ENCODE assay signal across 16 cellular contexts in the genomic region with DNA sequence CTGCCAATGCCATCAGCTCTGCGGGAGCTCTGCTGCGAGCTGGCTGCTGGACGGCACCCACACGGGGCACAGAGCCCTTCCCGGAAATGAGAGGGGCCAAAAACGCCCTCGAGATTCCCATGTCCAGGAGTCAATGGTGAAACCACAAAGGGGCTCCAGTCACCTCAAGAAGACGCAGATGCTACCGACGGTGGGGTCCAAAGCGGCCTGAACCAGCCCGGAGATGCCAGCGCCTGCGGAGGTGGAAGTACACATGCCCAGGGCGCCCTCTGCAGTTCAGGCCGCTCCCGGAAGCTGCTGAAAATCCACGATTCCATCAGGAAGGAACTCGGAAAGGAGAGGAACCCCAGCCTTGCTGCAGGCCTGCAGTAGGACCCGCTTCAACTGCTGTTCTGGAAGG.
DNase-seq lines count a peak whose midpoint lies in the region; ATAC-seq, FAIRE-seq and TF ChIP-seq lines count a peak whose summit lies in the region.
"Had no signal": no experiment of that assay in that cellular context is flagged by ENCODE, and none has a peak within 500 bp of the region (broad histone marks: within the 10 kb centered on the region; RNA-seq: fewer than 3 reads in every experiment).

No MANE protein-coding gene starts in this region.

- no peak for DNase-seq in DND-41
- DNase-seq in MG63, result peak; percentile 30
- DNase-seq in endothelial cell of umbilical vein (ENCODE audit: low read depth, low spot score), result no peak
- no peak for DNase-seq in lower lobe of right lung
- DNase-seq in NCI-H2081 treated with DMSO at 0.1 percent for 48 hours (lab: John Stamatoyannopoulos, UW), result no peak
- no peak for DNase-seq in midbrain (lab: John Stamatoyannopoulos, UW)
- DNase-seq in effector CD8-positive, alpha-beta T cell (lab: John Stamatoyannopoulos, UW), result no peak
- DNase-seq in spleen, result no peak
- DNase-seq: DMS 273 treated with DMSO at 0.1 percent for 48 hours; NCI-H1048; PC-9; stimulated activated CD4-positive, alpha-beta T cell treated with anti-CD3 and anti-CD28 coated beads, Interleukin-4, amount 100 ng/mL, for 24 hours had no signal

- dilution Hi-C loops in endothelial cell of umbilical vein (cut with MboI; ENCODE audit: extremely low pct_ligation_motif_present, low sequenced_read_pairs), result no loop called here

- H3K79me2 ChIP-seq in DND-41 (ENCODE audit: insufficient read depth, low read length) (no peaks in the 10 kb centered on the region), endothelial cell of umbilical vein (ENCODE audit: control insufficient read depth, insufficient read depth, low read length) (no peaks in the 10 kb centered on the region)

- H3K9me3 ChIP-seq in DND-41 (ENCODE audit: insufficient read depth, low read length, severe bottlenecking) (no peaks in the 10 kb centered on the region), MG63 (no peaks in the 10 kb centered on the region), endothelial cell of umbilical vein (replicated peaks; ENCODE audit: control insufficient read depth, insufficient read depth, low read length) (no peaks in the 10 kb centered on the region), lower lobe of right lung (no peaks in the 10 kb centered on the region), spleen (no peaks in the 10 kb centered on the region)
- H3K9me3 ChIP-seq: neutrophil, thoracic aorta had no signal

- no peak overlapping the region for H3K27ac ChIP-seq in DND-41 (ENCODE audit: low read length)
- no peak overlapping the region for H3K27ac ChIP-seq in endothelial cell of umbilical vein (ENCODE audit: insufficient read depth, low read depth, low read length)
- H3K27ac ChIP-seq in lower lobe of right lung, result no peak overlapping the region
- no peak overlapping the region for H3K27ac ChIP-seq in spleen
- H3K27ac ChIP-seq: neutrophil, PC-9, thoracic aorta had no signal

- CTCF ChIA-PET in endothelial cell of umbilical vein (lab: Charles Lee), result interaction anchor here (1.4 kb wide), 1 partner anchor 13 kb away, joined by 3 read pairs; no protein-coding TSS in a partner anchor

- WGBS in spleen, 5 donors, result 63 to 72% (median 70%) methylated on average over 13 to 20 of the region's 20 CpGs

- TF ChIP-seq POLR2A in endothelial cell of umbilical vein (IDR thresholded peaks at IDR 0.05; ENCODE audit: low read depth, low read length) (no peak), spleen (IDR thresholded peaks at IDR 0.05) (no peak)

- H3K4me2 ChIP-seq in DND-41 (ENCODE audit: insufficient read depth, low read length) (no peak overlapping the region), endothelial cell of umbilical vein (ENCODE audit: insufficient read depth, low read length) (no peak overlapping the region)
- H3K4me2 ChIP-seq: PC-9 had no signal

- no peaks in the 10 kb centered on the region for H4K20me1 ChIP-seq in DND-41 (ENCODE audit: insufficient read depth, low read length)
- no peaks in the 10 kb centered on the region for H4K20me1 ChIP-seq in endothelial cell of umbilical vein (replicated peaks; ENCODE audit: control insufficient read depth, extremely low read depth, insufficient read depth, low read length)

- no peak for ATAC-seq in DND-41 (ENCODE audit: insufficient read depth, low read depth)
- ATAC-seq in lower lobe of right lung, result no peak
- ATAC-seq: activated T-helper 17 cell treated with anti-CD3 and anti-CD28 coated beads, Interleukin-2, amount 50 U/mL, for 72 hours had no signal

- no TSS peak for BruUV-seq in endothelial cell of umbilical vein (replicated peaks; lab: Mats Ljungman, UMichigan)

- intact Hi-C loops in endothelial cell of umbilical vein (cut with micrococcal nuclease) (no loop called here), lower lobe of right lung (cut with DNase I) (no loop called here), spleen (cut with DNase I; ENCODE audit: low total_unique reads) (no loop called here)

- H3K36me3 ChIP-seq in DND-41 (ENCODE audit: insufficient read depth, low read length) (no peaks in the 10 kb centered on the region), MG63 (no peaks in the 10 kb centered on the region), endothelial cell of umbilical vein (ENCODE audit: control insufficient read depth in 2 of 2, extremely low read depth in 1 of 2, insufficient read depth in 2 of 2, low read length in 2 of 2) (no peaks in the 10 kb centered on the region), lower lobe of right lung (no peaks in the 10 kb centered on the region), spleen (no peaks in the 10 kb centered on the region)
- H3K36me3 ChIP-seq: neutrophil, thoracic aorta had no signal

- no peak for FAIRE-seq in endothelial cell of umbilical vein (lab: Jason Lieb, UNC)
- FAIRE-seq: H54 had no signal

- no peaks in the 10 kb centered on the region for H3K9me1 ChIP-seq in endothelial cell of umbilical vein (replicated peaks; ENCODE audit: control insufficient read depth, extremely low read depth, insufficient read depth, low read length)

- no peaks in the 10 kb centered on the region for H3K27me3 ChIP-seq in DND-41 (ENCODE audit: insufficient read depth, low read length, poor library complexity)
- H3K27me3 ChIP-seq in MG63, result no peaks in the 10 kb centered on the region; the same call in 1 of the 2 replicates
- H3K27me3 ChIP-seq in endothelial cell of umbilical vein (ENCODE audit: control insufficient read depth in 2 of 2, insufficient read depth in 2 of 2, low read length in 2 of 2), result peaks cover 8 to 12% of the 10 kb centered on the region in 2 experiments
- H3K27me3 ChIP-seq in lower lobe of right lung (ENCODE audit: low read depth), result no peaks in the 10 kb centered on the region
- no peaks in the 10 kb centered on the region for H3K27me3 ChIP-seq in spleen (replicated peaks in 1 of 7)
- H3K27me3 ChIP-seq: neutrophil had no signal

- no peaks in the 10 kb centered on the region for H3K4me1 ChIP-seq in DND-41 (ENCODE audit: insufficient read depth, low read length)
- no peaks in the 10 kb centered on the region for H3K4me1 ChIP-seq in endothelial cell of umbilical vein (ENCODE audit: control insufficient read depth, extremely low read depth, insufficient read depth, low read length)
- no peaks in the 10 kb centered on the region for H3K4me1 ChIP-seq in lower lobe of right lung
- H3K4me1 ChIP-seq in spleen, result no peaks in the 10 kb centered on the region

- H3K9ac ChIP-seq in DND-41 (ENCODE audit: low read depth, low read length) (no peak overlapping the region), endothelial cell of umbilical vein (replicated peaks; ENCODE audit: extremely low read depth, insufficient read depth, low read length) (no peak overlapping the region)

- no peak overlapping the region for H2AFZ ChIP-seq in DND-41 (ENCODE audit: low read depth, low read length)
- H2AFZ ChIP-seq in endothelial cell of umbilical vein (ENCODE audit: low read depth, low read length), result peak overlapping the region; percentile 80
- H2AFZ ChIP-seq: PC-9 had no signal

- no peak overlapping the region for H3K4me3 ChIP-seq in DND-41 (ENCODE audit: low read depth in 1 of 2, low read length in 2 of 2)
- H3K4me3 ChIP-seq in MG63, result no peak overlapping the region
- H3K4me3 ChIP-seq in endothelial cell of umbilical vein (replicated peaks in 1 of 3; ENCODE audit: insufficient read depth in 1 of 3, low read depth in 1 of 3, low read length in 3 of 3), result no peak overlapping the region
- H3K4me3 ChIP-seq in lower lobe of right lung, result no peak overlapping the region
- H3K4me3 ChIP-seq in spleen, result no peak overlapping the region
- H3K4me3 ChIP-seq: PC-9, thoracic aorta had no signal

- TF ChIP-seq CTCF in DND-41 (IDR thresholded peaks at IDR 0.05; ENCODE audit: borderline replicate concordance, extremely low read depth, low read length, poor library complexity, severe bottlenecking) (peak; percentile 27), endothelial cell of umbilical vein (IDR thresholded peaks at IDR 0.05; ENCODE audit: extremely low read depth in 1 of 2, insufficient read depth in 1 of 2, low read depth in 1 of 2, low read length in 2 of 2) (peak; percentile 16 to 18), lower lobe of right lung (IDR thresholded peaks at IDR 0.05) (peak; percentile 21), spleen (IDR thresholded peaks at IDR 0.05 in 8 of 11, conservative IDR thresholded peaks at IDR 0.05 in 3 of 11) (no peak)

- POLR2A ChIA-PET in endothelial cell of umbilical vein (lab: Charles Lee), result no interaction called here

TF ChIP-seq in endothelial cell of umbilical vein, 7 proteins besides CTCF, POLR2A, EP300 and RAD21:
- no peak for TF ChIP-seq EZH2 (IDR thresholded peaks at IDR 0.05; ENCODE audit: borderline replicate concordance, low read depth, low read length, severe bottlenecking)
TF ChIP-seq in endothelial cell of umbilical vein: peak in this region for 0.

Comparison
In these comparisons a context has a peak if more than half of its experiments do, and no peak if none do; other contexts are left out.
1. CTCF ChIP-seq: peak in DND-41 (single experiment), endothelial cell of umbilical vein (2 of 2) and lower lobe of right lung (single experiment); none in spleen (0 of 11).